Comparison of ENCODE assay signal across 9 cellular contexts in genomic region chr12:48924617-48925217, GRCh38. TPM values are rescaled to one million over a fixed set of nuclear protein-coding genes. Genes with fewer than 3 reads are reported as not detected.
DNase-seq lines count a peak whose midpoint lies in the region; ATAC-seq, FAIRE-seq and TF ChIP-seq lines count a peak whose summit lies in the region.
"Had no signal": no experiment of that assay in that cellular context is flagged by ENCODE, and none has a peak within 500 bp of the region (broad histone marks: within the 10 kb centered on the region; RNA-seq: fewer than 3 reads in every experiment).

No MANE protein-coding gene starts in this region.

- H3K27ac Mint-ChIP-seq in WTC11 (peak overlapping the region; percentile 80), chondrocyte (ENCODE audit: unreplicated experiment) (peak overlapping the region; percentile 51)

- in situ Hi-C loops in Caki2 (cut with HindIII; ENCODE audit: low pct_unique_long_range_greater_than_20kb, low sequenced_read_pairs): no loop called here

- peak overlapping the region; percentile 79 for H3K4me3 ChIP-seq in lung

- TF ChIP-seq CTCF in WTC11 (IDR thresholded peaks at IDR 0.05) (0 out of 2 replicates have a peak, but pooled peaks have one; percentile 15), chondrocyte (IDR thresholded peaks at IDR 0.05) (peak; percentile 67), lung (IDR thresholded peaks at IDR 0.05; ENCODE audit: control extremely low read depth, extremely low read depth) (peak; percentile 42)

- peaks cover 0 to 8% of the 10 kb centered on the region in 2 donors for H3K36me3 ChIP-seq in lung (ENCODE audit: control insufficient read depth in 2 of 2, insufficient read depth in 2 of 2, low read length in 2 of 2)

- H3K4me1 Mint-ChIP-seq in WTC11 (peaks cover 15% of the 10 kb centered on the region), chondrocyte (ENCODE audit: low read depth) (peaks cover 4% of the 10 kb centered on the region)

- H3K9me3 Mint-ChIP-seq in WTC11 (no peaks in the 10 kb centered on the region), chondrocyte (ENCODE audit: low read depth) (no peaks in the 10 kb centered on the region)

- peak; percentile 71 for DNase-seq in Caki2 (ENCODE audit: low read depth)
- DNase-seq in HTR-8/SVneo (ENCODE audit: insufficient read length, low spot score): peak; percentile 81
- peak; percentile 69 for DNase-seq in WTC11 (ENCODE audit: low spot score)
- peak; percentile 38 for DNase-seq in chondrocyte (ENCODE audit: low spot score)
- peak; percentile 44 for DNase-seq in lung (ENCODE audit: low spot score)
- DNase-seq in stimulated activated CD8-positive, alpha-beta memory T cell treated with anti-CD3 and anti-CD28 coated beads, Interleukin-2, amount 100 ng/mL, for 1 hour (ENCODE audit: low read depth in 2 of 2): peak; percentile 58 to 64
- DNase-seq in hippocampal formation (lab: John Stamatoyannopoulos, UW): no peak

- H3K9me3 ChIP-seq in lung (ENCODE audit: control insufficient read depth in 2 of 2, insufficient read depth in 1 of 2, low read length in 1 of 2): no peaks in the 10 kb centered on the region

- H3K27me3 Mint-ChIP-seq in WTC11 (ENCODE audit: low read depth) (no peaks in the 10 kb centered on the region; the same call in 1 of the 2 replicates), chondrocyte (ENCODE audit: low read depth) (no peaks in the 10 kb centered on the region)

- peak overlapping the region in 1 of 2 donors; percentile 18 for H3K27ac ChIP-seq in lung (ENCODE audit: low read depth in 1 of 2, low read length in 1 of 2)

- H3K4me1 ChIP-seq in lung (ENCODE audit: control insufficient read depth in 2 of 2, insufficient read depth in 2 of 2, low read length in 2 of 2): peaks cover 0 to 5% of the 10 kb centered on the region in 2 donors

- WGBS in lung, 2 donors: 1% methylated on average over 37 to 39 of the region's 39 CpGs

- CTCF ChIA-PET in WTC11 (lab: Charles Lee): interaction anchor here (0.6 to 6.3 kb wide), 25 partner anchors 10 to 209 kb away, joined by 3 to 52 read pairs (median 5); partner anchors contain the start of genes ARF3, WNT1 and WNT10B

- peaks cover 35% of the 10 kb centered on the region for H3K36me3 Mint-ChIP-seq in WTC11
- H3K36me3 Mint-ChIP-seq in chondrocyte (ENCODE audit: low read depth): peaks cover 21% of the 10 kb centered on the region

- peak; percentile 78 for ATAC-seq in GM19463 (IDR thresholded peaks at IDR 0.05; ENCODE audit: unreplicated experiment)
- peak; percentile 69 for ATAC-seq in WTC11
- ATAC-seq in lung (ENCODE audit: insufficient read depth, low FRiP score): peak; percentile 42

- H3K27me3 ChIP-seq in lung (ENCODE audit: control insufficient read depth, insufficient read depth): no peaks in the 10 kb centered on the region

- peak overlapping the region; percentile 82 for H3K4me3 Mint-ChIP-seq in WTC11
- H3K4me3 Mint-ChIP-seq in chondrocyte (ENCODE audit: unreplicated experiment): peak overlapping the region; percentile 78

- POLR2A ChIA-PET in WTC11 (lab: Charles Lee): interaction anchor here (0.5 to 1.6 kb wide), 4 partner anchors 33 to 179 kb away, joined by 3 to 10 read pairs (median 4); partner anchors contain the start of gene ARF3

- peak; percentile 64 for FAIRE-seq in HTR-8/SVneo (lab: Jason Lieb, UNC)

TF ChIP-seq in WTC11, 78 proteins besides CTCF, POLR2A, EP300 and RAD21 (continues in another document):
- TF ChIP-seq TP53 (CRISPR knock-in tag; IDR thresholded peaks at IDR 0.05) (0 out of 2 replicates have a peak, but pooled peaks have one; percentile 18), ATF1 (CRISPR knock-in tag; IDR thresholded peaks at IDR 0.05) (no peak), E2F1 (CRISPR knock-in tag; IDR thresholded peaks at IDR 0.05) (peak; percentile 13; the same call in 1 of the 2 replicates), USF2 (CRISPR knock-in tag; IDR thresholded peaks at IDR 0.05) (peak; percentile 68), ZNF121 (CRISPR knock-in tag; IDR thresholded peaks at IDR 0.05) (no peak), FOXP4 (CRISPR knock-in tag; IDR thresholded peaks at IDR 0.05) (0 out of 2 replicates have a peak, but pooled peaks have one; percentile 22), SP1 (CRISPR knock-in tag; conservative IDR thresholded peaks at IDR 0.05) (0 out of 2 replicates have a peak, but pooled peaks have one; percentile 4), FOXJ3 (CRISPR knock-in tag; IDR thresholded peaks at IDR 0.05; ENCODE audit: borderline replicate concordance) (no peak), MAX (CRISPR knock-in tag; IDR thresholded peaks at IDR 0.05) (peak; percentile 78), ZNF232 (CRISPR knock-in tag; IDR thresholded peaks at IDR 0.05) (peak; percentile 56; the same call in 1 of the 2 replicates), STAT6 (CRISPR knock-in tag; conservative IDR thresholded peaks at IDR 0.05; ENCODE audit: low read depth) (no peak)

RNA-seq across cellular contexts. Expression of gene FKBP11, which starts 0.6 kb away (rescaled TPM):
- total RNA-seq in Caki2 (2014; rRNA removed; shearing (Covaris generic); ENCODE audit: low replicate concordance): 20.0 and 31.6 TPM in 2 replicates
- total RNA-seq in WTC11 (2021) (54.7 to 64.5 TPM (median 62.9 TPM) in 3 replicates), chondrocyte (23.5 to 30.7 TPM (median 24.0 TPM) in 3 replicates), lung (10 to 100 TPM; 13.1 to 61.1 TPM)
- polyA plus RNA-seq in lung: 10 to 100 TPM; 65.0 to 69.9 TPM

RNA-seq across cellular contexts. Expression of gene ARF3, which starts 32.6 kb away (rescaled TPM):
- 174 and 178 TPM in 2 replicates for total RNA-seq in Caki2 (2014; rRNA removed; shearing (Covaris generic); ENCODE audit: low replicate concordance)
- 238 to 256 TPM (median 248 TPM) in 3 replicates for total RNA-seq in WTC11 (2021)
- total RNA-seq in chondrocyte: 116 to 128 TPM (median 126 TPM) in 3 replicates
- total RNA-seq in lung: 100 to 1,000 TPM in 1 of 2 donors, 10 to 100 TPM in 1; 37.9 to 194 TPM
- polyA plus RNA-seq in lung: 100 to 1,000 TPM; 104 to 118 TPM

RNA-seq across cellular contexts. Expression of gene WNT10B, which starts 46.8 kb away (rescaled TPM):
- total RNA-seq in Caki2 (2014; rRNA removed; shearing (Covaris generic); ENCODE audit: low replicate concordance): 1.1 TPM in 1 of 2 replicates, not detected in the other
- 0.50 to 0.55 TPM (median 0.55 TPM) in 3 replicates for total RNA-seq in WTC11 (2021)
- 0.25 to 0.39 TPM in 2 of 3 replicates, not detected in the other for total RNA-seq in chondrocyte
- total RNA-seq in lung: under 1 TPM in 1 of 2 donors, not detected in 1; 0.43 TPM
- under 1 TPM; 0.24 to 0.35 TPM for polyA plus RNA-seq in lung

RNA-seq across cellular contexts. Expression of gene WNT1, which starts 53.4 kb away (rescaled TPM):
- total RNA-seq in Caki2 (2014; rRNA removed; shearing (Covaris generic); ENCODE audit: low replicate concordance): not detected in 2 replicates
- total RNA-seq in WTC11 (2021): not detected in 3 replicates
- total RNA-seq in chondrocyte: not detected in 3 replicates
- total RNA-seq in lung: under 1 TPM; 0.15 to 0.20 TPM
- under 1 TPM in 1 of 2 donors, not detected in 1; 0.09 TPM for polyA plus RNA-seq in lung
- polyA plus RNA-seq: adipose tissue had no signal

RNA-seq across cellular contexts. Expression of gene RND1, which starts 59.0 kb away (rescaled TPM):
- 0.57 and 0.96 TPM in 2 replicates for total RNA-seq in Caki2 (2014; rRNA removed; shearing (Covaris generic); ENCODE audit: low replicate concordance)
- total RNA-seq in WTC11 (2021) (7.6 to 9.1 TPM (median 8.5 TPM) in 3 replicates), chondrocyte (0.99 to 1.5 TPM (median 1.1 TPM) in 3 replicates), lung (1 to 10 TPM; 5.3 to 8.6 TPM)
- 10 to 100 TPM; 22.0 to 80.5 TPM for polyA plus RNA-seq in lung

Comparison
In these comparisons a context has a peak if more than half of its experiments do, and no peak if none do; other contexts are left out.
1. DNase-seq: peak in Caki2 (single experiment), HTR-8/SVneo (single experiment), WTC11 (single experiment), chondrocyte (single experiment), lung (single experiment) and stimulated activated CD8-positive, alpha-beta memory T cell treated with anti-CD3 and anti-CD28 coated beads, Interleukin-2, amount 100 ng/mL, for 1 hour (2 of 2); none in hippocampal formation (0 of 2).
2. CTCF ChIP-seq: peak in every context shown above with its lines; median percentile 67 in chondrocyte; 42 in lung; 15 in WTC11.
3. Peak in every context shown above with its lines, with median percentiles within 50 percentile points of each other: ATAC-seq.